ENCODE assay signal across 1 cellular context in the genomic region with DNA sequence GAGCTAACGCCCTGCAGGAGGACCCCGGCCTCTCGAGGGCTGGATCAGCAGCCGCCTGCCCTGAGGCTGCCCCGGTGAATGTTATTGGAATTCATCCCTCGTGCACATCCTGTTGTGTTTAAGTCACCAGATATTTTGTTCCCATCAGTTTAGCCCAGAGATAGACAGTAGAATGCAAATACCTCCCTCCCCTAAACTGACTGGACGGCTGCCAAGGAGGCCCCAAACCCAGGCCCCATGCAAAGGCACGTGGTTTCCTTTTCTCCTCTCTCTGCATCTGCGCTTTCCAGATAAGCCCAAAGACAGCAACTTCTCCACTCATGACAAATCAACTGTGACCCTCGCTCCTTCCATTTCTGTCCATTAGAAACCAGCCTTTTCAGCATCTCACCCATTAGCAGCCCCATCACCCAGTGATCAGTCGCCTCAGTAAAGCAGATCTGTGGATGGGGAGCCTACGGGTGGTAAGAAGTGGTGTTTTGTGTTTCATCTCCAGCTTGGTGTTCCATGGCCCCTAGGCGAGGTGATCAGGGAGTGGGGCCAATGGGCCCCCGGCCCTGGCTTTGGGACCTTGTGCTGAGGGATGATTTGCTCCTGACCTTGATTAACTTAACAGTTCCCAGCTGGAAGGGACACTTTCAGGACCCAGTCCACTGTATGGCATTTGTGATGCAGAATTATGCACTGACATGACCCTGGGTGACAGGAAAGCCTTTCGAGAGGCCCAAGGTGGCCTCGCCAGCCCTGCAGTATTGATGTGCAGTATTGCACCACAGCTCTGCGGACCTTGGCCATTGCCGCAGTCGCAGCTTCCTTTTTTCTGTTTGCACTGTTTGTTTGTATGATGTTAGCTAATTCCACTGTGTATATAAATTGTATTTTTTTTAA.
TF ChIP-seq lines count a peak whose summit lies in the region.

No MANE protein-coding gene starts in this region.

TF ChIP-seq in HepG2, 621 proteins besides CTCF, POLR2A, EP300 and RAD21 (continued from another document and continues in another):
- TF ChIP-seq, protein P1, sequence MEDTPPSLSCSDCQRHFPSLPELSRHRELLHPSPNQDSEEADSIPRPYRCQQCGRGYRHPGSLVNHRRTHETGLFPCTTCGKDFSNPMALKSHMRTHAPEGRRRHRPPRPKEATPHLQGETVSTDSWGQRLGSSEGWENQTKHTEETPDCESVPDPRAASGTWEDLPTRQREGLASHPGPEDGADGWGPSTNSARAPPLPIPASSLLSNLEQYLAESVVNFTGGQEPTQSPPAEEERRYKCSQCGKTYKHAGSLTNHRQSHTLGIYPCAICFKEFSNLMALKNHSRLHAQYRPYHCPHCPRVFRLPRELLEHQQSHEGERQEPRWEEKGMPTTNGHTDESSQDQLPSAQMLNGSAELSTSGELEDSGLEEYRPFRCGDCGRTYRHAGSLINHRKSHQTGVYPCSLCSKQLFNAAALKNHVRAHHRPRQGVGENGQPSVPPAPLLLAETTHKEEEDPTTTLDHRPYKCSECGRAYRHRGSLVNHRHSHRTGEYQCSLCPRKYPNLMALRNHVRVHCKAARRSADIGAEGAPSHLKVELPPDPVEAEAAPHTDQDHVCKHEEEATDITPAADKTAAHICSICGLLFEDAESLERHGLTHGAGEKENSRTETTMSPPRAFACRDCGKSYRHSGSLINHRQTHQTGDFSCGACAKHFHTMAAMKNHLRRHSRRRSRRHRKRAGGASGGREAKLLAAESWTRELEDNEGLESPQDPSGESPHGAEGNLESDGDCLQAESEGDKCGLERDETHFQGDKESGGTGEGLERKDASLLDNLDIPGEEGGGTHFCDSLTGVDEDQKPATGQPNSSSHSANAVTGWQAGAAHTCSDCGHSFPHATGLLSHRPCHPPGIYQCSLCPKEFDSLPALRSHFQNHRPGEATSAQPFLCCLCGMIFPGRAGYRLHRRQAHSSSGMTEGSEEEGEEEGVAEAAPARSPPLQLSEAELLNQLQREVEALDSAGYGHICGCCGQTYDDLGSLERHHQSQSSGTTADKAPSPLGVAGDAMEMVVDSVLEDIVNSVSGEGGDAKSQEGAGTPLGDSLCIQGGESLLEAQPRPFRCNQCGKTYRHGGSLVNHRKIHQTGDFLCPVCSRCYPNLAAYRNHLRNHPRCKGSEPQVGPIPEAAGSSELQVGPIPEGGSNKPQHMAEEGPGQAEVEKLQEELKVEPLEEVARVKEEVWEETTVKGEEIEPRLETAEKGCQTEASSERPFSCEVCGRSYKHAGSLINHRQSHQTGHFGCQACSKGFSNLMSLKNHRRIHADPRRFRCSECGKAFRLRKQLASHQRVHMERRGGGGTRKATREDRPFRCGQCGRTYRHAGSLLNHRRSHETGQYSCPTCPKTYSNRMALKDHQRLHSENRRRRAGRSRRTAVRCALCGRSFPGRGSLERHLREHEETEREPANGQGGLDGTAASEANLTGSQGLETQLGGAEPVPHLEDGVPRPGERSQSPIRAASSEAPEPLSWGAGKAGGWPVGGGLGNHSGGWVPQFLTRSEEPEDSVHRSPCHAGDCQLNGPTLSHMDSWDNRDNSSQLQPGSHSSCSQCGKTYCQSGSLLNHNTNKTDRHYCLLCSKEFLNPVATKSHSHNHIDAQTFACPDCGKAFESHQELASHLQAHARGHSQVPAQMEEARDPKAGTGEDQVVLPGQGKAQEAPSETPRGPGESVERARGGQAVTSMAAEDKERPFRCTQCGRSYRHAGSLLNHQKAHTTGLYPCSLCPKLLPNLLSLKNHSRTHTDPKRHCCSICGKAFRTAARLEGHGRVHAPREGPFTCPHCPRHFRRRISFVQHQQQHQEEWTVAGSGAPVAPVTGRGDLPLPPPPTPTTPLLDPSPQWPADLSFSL (CRISPR knock-in tag; IDR thresholded peaks at IDR 0.05), result no peak
- no peak for TF ChIP-seq ZNF850 (CRISPR knock-in tag; conservative IDR thresholded peaks at IDR 0.05)
- TF ChIP-seq CHD4 (IDR thresholded peaks at IDR 0.05; ENCODE audit: borderline replicate concordance, low read length), result no peak; the same call in 1 of the 2 replicates
- TF ChIP-seq ZNF878 (CRISPR knock-in tag; IDR thresholded peaks at IDR 0.05), result peak; percentile 90
- TF ChIP-seq, protein P2, sequence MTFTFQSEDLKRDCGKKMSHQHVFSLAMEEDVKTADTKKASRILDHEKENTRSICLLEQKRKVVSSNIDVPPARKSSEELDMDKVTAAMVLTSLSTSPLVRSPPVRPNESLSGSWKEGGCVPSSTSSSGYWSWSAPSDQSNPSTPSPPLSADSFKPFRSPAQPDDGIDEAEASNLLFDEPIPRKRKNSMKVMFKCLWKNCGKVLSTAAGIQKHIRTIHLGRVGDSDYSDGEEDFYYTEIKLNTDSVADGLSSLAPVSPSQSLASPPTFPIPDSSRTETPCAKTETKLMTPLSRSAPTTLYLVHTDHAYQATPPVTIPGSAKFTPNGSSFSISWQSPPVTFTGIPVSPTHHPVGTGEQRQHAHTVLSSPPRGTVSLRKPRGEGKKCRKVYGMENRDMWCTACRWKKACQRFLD (CRISPR knock-in tag; IDR thresholded peaks at IDR 0.05; ENCODE audit: borderline replicate concordance), result no peak
- peak; percentile 99 for TF ChIP-seq HNF4G (IDR thresholded peaks at IDR 0.05; ENCODE audit: borderline replicate concordance, low read depth, low read length)
- peak; percentile 66 for TF ChIP-seq HNF4G (CRISPR knock-in tag; IDR thresholded peaks at IDR 0.05; ENCODE audit: borderline replicate concordance, low read depth)
- peak; percentile 53; the same call in 1 of the 2 replicates for TF ChIP-seq ZNF430 (CRISPR knock-in tag; IDR thresholded peaks at IDR 0.05)
- no peak for TF ChIP-seq ZNF33A (CRISPR knock-in tag; IDR thresholded peaks at IDR 0.05; ENCODE audit: borderline replicate concordance)
- no peak for TF ChIP-seq ZNF282 (IDR thresholded peaks at IDR 0.05; ENCODE audit: partially characterized antibody)
- TF ChIP-seq EHMT2 (IDR thresholded peaks at IDR 0.05; ENCODE audit: borderline replicate concordance, low read depth, low read length), result no peak; the same call in 1 of the 2 replicates
- TF ChIP-seq RARA (CRISPR knock-in tag; IDR thresholded peaks at IDR 0.05), result peak; percentile 95
- TF ChIP-seq ZNF207 (IDR thresholded peaks at IDR 0.05; ENCODE audit: borderline replicate concordance), result no peak
- 0 out of 2 replicates have a peak, but pooled peaks have one; percentile 47 for TF ChIP-seq ZNF160 (CRISPR knock-in tag; IDR thresholded peaks at IDR 0.05)
- TF ChIP-seq ADNP (CRISPR knock-in tag; IDR thresholded peaks at IDR 0.05), result no peak
- TF ChIP-seq TCF7L2 (IDR thresholded peaks at IDR 0.05; ENCODE audit: low read depth, low read length), result no peak
- TF ChIP-seq, protein P3, sequence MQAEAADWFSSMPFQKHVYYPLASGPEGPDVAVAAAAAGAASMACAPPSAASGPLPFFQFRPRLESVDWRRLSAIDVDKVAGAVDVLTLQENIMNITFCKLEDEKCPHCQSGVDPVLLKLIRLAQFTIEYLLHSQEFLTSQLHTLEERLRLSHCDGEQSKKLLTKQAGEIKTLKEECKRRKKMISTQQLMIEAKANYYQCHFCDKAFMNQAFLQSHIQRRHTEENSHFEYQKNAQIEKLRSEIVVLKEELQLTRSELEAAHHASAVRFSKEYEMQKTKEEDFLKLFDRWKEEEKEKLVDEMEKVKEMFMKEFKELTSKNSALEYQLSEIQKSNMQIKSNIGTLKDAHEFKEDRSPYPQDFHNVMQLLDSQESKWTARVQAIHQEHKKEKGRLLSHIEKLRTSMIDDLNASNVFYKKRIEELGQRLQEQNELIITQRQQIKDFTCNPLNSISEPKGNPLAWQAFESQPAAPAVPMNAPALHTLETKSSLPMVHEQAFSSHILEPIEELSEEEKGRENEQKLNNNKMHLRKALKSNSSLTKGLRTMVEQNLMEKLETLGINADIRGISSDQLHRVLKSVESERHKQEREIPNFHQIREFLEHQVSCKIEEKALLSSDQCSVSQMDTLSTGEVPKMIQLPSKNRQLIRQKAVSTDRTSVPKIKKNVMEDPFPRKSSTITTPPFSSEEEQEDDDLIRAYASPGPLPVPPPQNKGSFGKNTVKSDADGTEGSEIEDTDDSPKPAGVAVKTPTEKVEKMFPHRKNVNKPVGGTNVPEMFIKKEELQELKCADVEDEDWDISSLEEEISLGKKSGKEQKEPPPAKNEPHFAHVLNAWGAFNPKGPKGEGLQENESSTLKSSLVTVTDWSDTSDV (CRISPR knock-in tag; IDR thresholded peaks at IDR 0.05), result no peak
- no peak for TF ChIP-seq ZNF326 (CRISPR knock-in tag; IDR thresholded peaks at IDR 0.05; ENCODE audit: borderline replicate concordance)
- TF ChIP-seq IRX3 (CRISPR knock-in tag; IDR thresholded peaks at IDR 0.05; ENCODE audit: borderline replicate concordance, low read depth), result no peak
- TF ChIP-seq GATAD2A (CRISPR knock-in tag; IDR thresholded peaks at IDR 0.05), result peak; percentile 94
- TF ChIP-seq JUNB (CRISPR knock-in tag; IDR thresholded peaks at IDR 0.05; ENCODE audit: borderline replicate concordance), result 0 out of 2 replicates have a peak, but pooled peaks have one; percentile 25
- no peak for TF ChIP-seq EZH2 (conservative IDR thresholded peaks at IDR 0.05; ENCODE audit: low read depth, low read length)
- TF ChIP-seq MBNL3 (CRISPR knock-in tag; conservative IDR thresholded peaks at IDR 0.05), result no peak
- TF ChIP-seq, protein P4, sequence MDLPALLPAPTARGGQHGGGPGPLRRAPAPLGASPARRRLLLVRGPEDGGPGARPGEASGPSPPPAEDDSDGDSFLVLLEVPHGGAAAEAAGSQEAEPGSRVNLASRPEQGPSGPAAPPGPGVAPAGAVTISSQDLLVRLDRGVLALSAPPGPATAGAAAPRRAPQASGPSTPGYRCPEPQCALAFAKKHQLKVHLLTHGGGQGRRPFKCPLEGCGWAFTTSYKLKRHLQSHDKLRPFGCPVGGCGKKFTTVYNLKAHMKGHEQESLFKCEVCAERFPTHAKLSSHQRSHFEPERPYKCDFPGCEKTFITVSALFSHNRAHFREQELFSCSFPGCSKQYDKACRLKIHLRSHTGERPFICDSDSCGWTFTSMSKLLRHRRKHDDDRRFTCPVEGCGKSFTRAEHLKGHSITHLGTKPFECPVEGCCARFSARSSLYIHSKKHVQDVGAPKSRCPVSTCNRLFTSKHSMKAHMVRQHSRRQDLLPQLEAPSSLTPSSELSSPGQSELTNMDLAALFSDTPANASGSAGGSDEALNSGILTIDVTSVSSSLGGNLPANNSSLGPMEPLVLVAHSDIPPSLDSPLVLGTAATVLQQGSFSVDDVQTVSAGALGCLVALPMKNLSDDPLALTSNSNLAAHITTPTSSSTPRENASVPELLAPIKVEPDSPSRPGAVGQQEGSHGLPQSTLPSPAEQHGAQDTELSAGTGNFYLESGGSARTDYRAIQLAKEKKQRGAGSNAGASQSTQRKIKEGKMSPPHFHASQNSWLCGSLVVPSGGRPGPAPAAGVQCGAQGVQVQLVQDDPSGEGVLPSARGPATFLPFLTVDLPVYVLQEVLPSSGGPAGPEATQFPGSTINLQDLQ (CRISPR knock-in tag; IDR thresholded peaks at IDR 0.05), result no peak
- no peak for TF ChIP-seq SRSF4 (IDR thresholded peaks at IDR 0.05; ENCODE audit: low read depth, low read length, poor library complexity, severe bottlenecking)
- no peak for TF ChIP-seq ZNF678 (CRISPR knock-in tag; IDR thresholded peaks at IDR 0.05)
- TF ChIP-seq, protein P5, sequence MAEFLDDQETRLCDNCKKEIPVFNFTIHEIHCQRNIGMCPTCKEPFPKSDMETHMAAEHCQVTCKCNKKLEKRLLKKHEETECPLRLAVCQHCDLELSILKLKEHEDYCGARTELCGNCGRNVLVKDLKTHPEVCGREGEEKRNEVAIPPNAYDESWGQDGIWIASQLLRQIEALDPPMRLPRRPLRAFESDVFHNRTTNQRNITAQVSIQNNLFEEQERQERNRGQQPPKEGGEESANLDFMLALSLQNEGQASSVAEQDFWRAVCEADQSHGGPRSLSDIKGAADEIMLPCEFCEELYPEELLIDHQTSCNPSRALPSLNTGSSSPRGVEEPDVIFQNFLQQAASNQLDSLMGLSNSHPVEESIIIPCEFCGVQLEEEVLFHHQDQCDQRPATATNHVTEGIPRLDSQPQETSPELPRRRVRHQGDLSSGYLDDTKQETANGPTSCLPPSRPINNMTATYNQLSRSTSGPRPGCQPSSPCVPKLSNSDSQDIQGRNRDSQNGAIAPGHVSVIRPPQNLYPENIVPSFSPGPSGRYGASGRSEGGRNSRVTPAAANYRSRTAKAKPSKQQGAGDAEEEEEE (CRISPR knock-in tag; IDR thresholded peaks at IDR 0.05; ENCODE audit: borderline replicate concordance), result no peak
- no peak for TF ChIP-seq MED8 (CRISPR knock-in tag; IDR thresholded peaks at IDR 0.05; ENCODE audit: insufficient replicate concordance)
- TF ChIP-seq ZNF17 (CRISPR knock-in tag; IDR thresholded peaks at IDR 0.05), result 0 out of 2 replicates have a peak, but pooled peaks have one; percentile 47
- peak; percentile 42; the same call in 1 of the 2 replicates for TF ChIP-seq ZMYM3 (CRISPR knock-in tag; IDR thresholded peaks at IDR 0.05)
- TF ChIP-seq KMT2B (CRISPR knock-in tag; IDR thresholded peaks at IDR 0.05), result no peak
- TF ChIP-seq, protein P6, sequence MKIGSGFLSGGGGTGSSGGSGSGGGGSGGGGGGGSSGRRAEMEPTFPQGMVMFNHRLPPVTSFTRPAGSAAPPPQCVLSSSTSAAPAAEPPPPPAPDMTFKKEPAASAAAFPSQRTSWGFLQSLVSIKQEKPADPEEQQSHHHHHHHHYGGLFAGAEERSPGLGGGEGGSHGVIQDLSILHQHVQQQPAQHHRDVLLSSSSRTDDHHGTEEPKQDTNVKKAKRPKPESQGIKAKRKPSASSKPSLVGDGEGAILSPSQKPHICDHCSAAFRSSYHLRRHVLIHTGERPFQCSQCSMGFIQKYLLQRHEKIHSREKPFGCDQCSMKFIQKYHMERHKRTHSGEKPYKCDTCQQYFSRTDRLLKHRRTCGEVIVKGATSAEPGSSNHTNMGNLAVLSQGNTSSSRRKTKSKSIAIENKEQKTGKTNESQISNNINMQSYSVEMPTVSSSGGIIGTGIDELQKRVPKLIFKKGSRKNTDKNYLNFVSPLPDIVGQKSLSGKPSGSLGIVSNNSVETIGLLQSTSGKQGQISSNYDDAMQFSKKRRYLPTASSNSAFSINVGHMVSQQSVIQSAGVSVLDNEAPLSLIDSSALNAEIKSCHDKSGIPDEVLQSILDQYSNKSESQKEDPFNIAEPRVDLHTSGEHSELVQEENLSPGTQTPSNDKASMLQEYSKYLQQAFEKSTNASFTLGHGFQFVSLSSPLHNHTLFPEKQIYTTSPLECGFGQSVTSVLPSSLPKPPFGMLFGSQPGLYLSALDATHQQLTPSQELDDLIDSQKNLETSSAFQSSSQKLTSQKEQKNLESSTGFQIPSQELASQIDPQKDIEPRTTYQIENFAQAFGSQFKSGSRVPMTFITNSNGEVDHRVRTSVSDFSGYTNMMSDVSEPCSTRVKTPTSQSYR (CRISPR knock-in tag; IDR thresholded peaks at IDR 0.05; ENCODE audit: borderline replicate concordance), result 0 out of 2 replicates have a peak, but pooled peaks have one; percentile 31
- TF ChIP-seq KDM3A (CRISPR knock-in tag; IDR thresholded peaks at IDR 0.05; ENCODE audit: low read depth), result no peak; the same call in 1 of the 2 replicates
- no peak for TF ChIP-seq ZNF891 (CRISPR knock-in tag; IDR thresholded peaks at IDR 0.05)
- TF ChIP-seq POLR2AphosphoS2 (IDR thresholded peaks at IDR 0.05; ENCODE audit: low read depth, low read length), result no peak
- TF ChIP-seq SMAD9 (CRISPR knock-in tag; IDR thresholded peaks at IDR 0.05), result no peak
- TF ChIP-seq SMC3 (IDR thresholded peaks at IDR 0.05; ENCODE audit: low read length), result peak; percentile 39; the same call in 1 of the 2 replicates
- TF ChIP-seq, protein P7, sequence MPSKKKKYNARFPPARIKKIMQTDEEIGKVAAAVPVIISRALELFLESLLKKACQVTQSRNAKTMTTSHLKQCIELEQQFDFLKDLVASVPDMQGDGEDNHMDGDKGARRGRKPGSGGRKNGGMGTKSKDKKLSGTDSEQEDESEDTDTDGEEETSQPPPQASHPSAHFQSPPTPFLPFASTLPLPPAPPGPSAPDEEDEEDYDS (CRISPR knock-in tag; IDR thresholded peaks at IDR 0.05), result peak; percentile 15; the same call in 1 of the 2 replicates
- TF ChIP-seq TOE1 (CRISPR knock-in tag; IDR thresholded peaks at IDR 0.05), result no peak
- TF ChIP-seq ZKSCAN8 (CRISPR knock-in tag; IDR thresholded peaks at IDR 0.05; ENCODE audit: borderline replicate concordance), result peak; percentile 51; the same call in 1 of the 2 replicates
